Comparison of ENCODE assay signal across 1 cellular context in genomic region chr15:64702816-64703631, GRCh38.
A peak's percentile ranks its signal among the peaks of the same experiment; 100 is the strongest.
TF ChIP-seq lines count a peak whose summit lies in the region.

No MANE protein-coding gene starts in this region.

TF ChIP-seq in HepG2, 621 proteins besides CTCF, POLR2A, EP300 and RAD21 (continued from another document and continues in another):
- TF ChIP-seq ZNF142 (CRISPR knock-in tag; IDR thresholded peaks at IDR 0.05): no peak
- TF ChIP-seq ZNF44 (CRISPR knock-in tag; IDR thresholded peaks at IDR 0.05): no peak
- TF ChIP-seq ZEB1 (IDR thresholded peaks at IDR 0.05; ENCODE audit: insufficient replicate concordance, low read depth): peak; percentile 12
- TF ChIP-seq HCFC1 (IDR thresholded peaks at IDR 0.05; ENCODE audit: low read depth, low read length): no peak
- no peak for TF ChIP-seq SP140L (CRISPR knock-in tag; IDR thresholded peaks at IDR 0.05; ENCODE audit: borderline replicate concordance)
- no peak for TF ChIP-seq ZNF646 (CRISPR knock-in tag; IDR thresholded peaks at IDR 0.05)
- no peak for TF ChIP-seq ZNF318 (CRISPR knock-in tag; IDR thresholded peaks at IDR 0.05)
- 0 out of 2 replicates have a peak, but pooled peaks have one; percentile 21 for TF ChIP-seq THRA (CRISPR knock-in tag; IDR thresholded peaks at IDR 0.05; ENCODE audit: borderline replicate concordance)
- peak; percentile 40; the same call in 1 of the 2 replicates for TF ChIP-seq MED1 (CRISPR knock-in tag; IDR thresholded peaks at IDR 0.05)
- no peak for TF ChIP-seq ZNF34 (CRISPR knock-in tag; IDR thresholded peaks at IDR 0.05; ENCODE audit: borderline replicate concordance)
- no peak for TF ChIP-seq ZNF576 (CRISPR knock-in tag; IDR thresholded peaks at IDR 0.05)
- TF ChIP-seq SRY (CRISPR knock-in tag; IDR thresholded peaks at IDR 0.05): 0 out of 2 replicates have a peak, but pooled peaks have one; percentile 16
- TF ChIP-seq IRX3 (CRISPR knock-in tag; IDR thresholded peaks at IDR 0.05; ENCODE audit: borderline replicate concordance, low read depth): no peak
- no peak for TF ChIP-seq PITX1 (CRISPR knock-in tag; IDR thresholded peaks at IDR 0.05)
- TF ChIP-seq ATF1 (CRISPR knock-in tag; IDR thresholded peaks at IDR 0.05): no peak
- no peak for TF ChIP-seq ZBTB7A (CRISPR knock-in tag; IDR thresholded peaks at IDR 0.05)
- TF ChIP-seq ZBTB3 (CRISPR knock-in tag; IDR thresholded peaks at IDR 0.05; ENCODE audit: borderline replicate concordance, low read depth): no peak
- peak; percentile 67; the same call in 1 of the 2 replicates for TF ChIP-seq CSRNP1 (CRISPR knock-in tag; IDR thresholded peaks at IDR 0.05)
- no peak for TF ChIP-seq ISX (CRISPR knock-in tag; conservative IDR thresholded peaks at IDR 0.05)
